21 cellular contexts compared by ENCODE assay signal in the genomic region with DNA sequence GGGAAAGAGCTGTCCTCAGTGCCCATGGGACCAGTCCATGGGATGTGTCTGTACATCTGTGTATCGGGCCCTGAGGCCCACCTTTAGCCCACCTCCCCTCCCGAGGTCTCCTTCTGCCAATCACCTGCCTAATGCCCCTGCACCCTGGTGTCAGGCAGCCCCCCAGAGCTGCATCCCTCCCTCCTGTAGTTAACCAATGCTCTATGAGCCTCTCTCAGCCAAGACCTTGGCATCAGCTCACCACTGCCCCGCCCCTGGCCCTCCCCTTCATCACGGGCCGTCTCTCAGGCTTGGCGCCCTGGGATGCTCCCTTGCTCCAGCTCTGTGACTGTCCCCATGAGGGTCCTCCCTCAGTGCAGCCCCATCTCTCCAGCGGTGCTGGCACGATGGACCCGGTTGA. TPM values are rescaled to one million over a fixed set of nuclear protein-coding genes. Genes with fewer than 3 reads are reported as not detected.
DNase-seq lines count a peak whose midpoint lies in the region; ATAC-seq and TF ChIP-seq lines count a peak whose summit lies in the region.
"Had no signal": no experiment of that assay in that cellular context is flagged by ENCODE, and none has a peak within 500 bp of the region (broad histone marks: within the 10 kb centered on the region; RNA-seq: fewer than 3 reads in every experiment).

No MANE protein-coding gene starts in this region.

- peaks cover 66% of the 10 kb centered on the region for H3K4me1 Mint-ChIP-seq in brain
- H3K4me1 Mint-ChIP-seq in CD4-positive, alpha-beta T cell (ENCODE audit: low read depth): peaks cover 18% of the 10 kb centered on the region

- H2BK120ac ChIP-seq in mesendoderm (ENCODE audit: low read depth, low read length): no peak overlapping the region

- DNase-seq in mesendoderm: no peak
- peak in 31 of 49 donors; percentile 11 to 75 (median 48) for DNase-seq in substantia nigra (lab: John Stamatoyannopoulos, UW)
- no peak for DNase-seq in stimulated activated CD4-positive, alpha-beta T cell treated with anti-CD3 and anti-CD28 coated beads, Interleukin-2, amount 100 ng/mL, for 24 hours
- DNase-seq in CD4-positive, alpha-beta T cell: no peak
- no peak for DNase-seq in activated effector memory CD4-positive, alpha-beta T cell treated with anti-CD3 and anti-CD28 coated beads, Interleukin-2, amount 50 U/mL, for 16 hours
- DNase-seq: activated CD4-positive, alpha-beta T cell treated with anti-CD3 and anti-CD28 coated beads, Interleukin-2, amount 10 ng/mL, durations not matched to agents 24 days and 14 days; activated CD8-positive, alpha-beta memory T cell treated with anti-CD3 and anti-CD28 coated beads, Interleukin-2, amount 50 U/mL, for 4 hours; activated effector memory CD4-positive, alpha-beta T cell treated with Interleukin-2 at 50 U/mL for 16 hours; effector CD8-positive, alpha-beta T cell; NCI-H1092; NCI-H2107; NCI-H524; RPMI8226; testis had no signal

- H2BK5ac ChIP-seq in mesendoderm (ENCODE audit: low read length): peak overlapping the region; percentile 17

- H2AK5ac ChIP-seq in mesendoderm (ENCODE audit: low read length): no peak overlapping the region

- no peak overlapping the region for H3K9ac ChIP-seq in HUES6 (ENCODE audit: low read length)
- peak overlapping the region; percentile 15 for H3K9ac ChIP-seq in mesendoderm (ENCODE audit: low read length)

- no peak overlapping the region for H3K4ac ChIP-seq in mesendoderm (ENCODE audit: low read depth, low read length)

- intact Hi-C loops in CD4-positive, alpha-beta T cell (cut with DNase I, micrococcal nuclease): no loop called here

- CTCF ChIA-PET in CD4-positive, alpha-beta T cell (lab: Charles Lee): no interaction called here

- H3K4me3 ChIP-seq in HUES6 (ENCODE audit: low read depth, low read length) (no peak overlapping the region), mesendoderm (ENCODE audit: low read length) (no peak overlapping the region)
- H3K4me3 ChIP-seq: esophagus muscularis mucosa, psoas muscle, testis had no signal

- no peaks in the 10 kb centered on the region for H3K9me3 Mint-ChIP-seq in brain
- no peaks in the 10 kb centered on the region for H3K9me3 Mint-ChIP-seq in CD4-positive, alpha-beta T cell
- H3K9me3 Mint-ChIP-seq: activated CD4-positive, alpha-beta T cell treated with anti-CD3 and anti-CD28 coated beads, Interleukin-2, amount 10 ng/mL, durations not matched to agents 24 days and 14 days; central memory CD8-positive, alpha-beta T cell; memory B cell had no signal

- H3K36me3 ChIP-seq in HUES6 (ENCODE audit: control insufficient read depth, insufficient read depth, low read length) (no peaks in the 10 kb centered on the region), mesendoderm (ENCODE audit: control insufficient read depth, insufficient read depth, low read length) (no peaks in the 10 kb centered on the region)
- H3K36me3 ChIP-seq: esophagus muscularis mucosa had no signal

- H3K4me2 ChIP-seq in mesendoderm (ENCODE audit: low read length): no peak overlapping the region

- H4K8ac ChIP-seq in mesendoderm (ENCODE audit: low read depth, low read length): no peak overlapping the region

- peak overlapping the region; percentile 14 for H3K18ac ChIP-seq in mesendoderm (ENCODE audit: low read length)

- no peak overlapping the region for H4K5ac ChIP-seq in mesendoderm (ENCODE audit: low read length)

- H3K79me1 ChIP-seq in mesendoderm (ENCODE audit: low read length): no peaks in the 10 kb centered on the region

- H3K27ac Mint-ChIP-seq in brain: peak overlapping the region; percentile 69 to 92 (median 90)
- no peak overlapping the region for H3K27ac Mint-ChIP-seq in CD4-positive, alpha-beta T cell
- H3K27ac Mint-ChIP-seq: activated CD4-positive, alpha-beta T cell treated with anti-CD3 and anti-CD28 coated beads, Interleukin-2, amount 10 ng/mL, durations not matched to agents 24 days and 14 days; memory B cell had no signal

- H3K27ac ChIP-seq in HUES6 (ENCODE audit: low read depth, low read length) (peak overlapping the region; percentile 25; the same call in 1 of the 2 replicates), mesendoderm (ENCODE audit: low read depth, low read length) (peak overlapping the region; percentile 75), substantia nigra (ENCODE audit: low read depth, low read length, poor library complexity, severe bottlenecking) (peak overlapping the region; percentile 97)
- no peak overlapping the region for H3K27ac ChIP-seq in CD4-positive, alpha-beta T cell (ENCODE audit: low read depth, low read length)
- H3K27ac ChIP-seq: psoas muscle had no signal

- TF ChIP-seq CTCF in brain (conservative IDR thresholded peaks at IDR 0.05): no peak
- no peak for TF ChIP-seq CTCF in CD4-positive, alpha-beta T cell (IDR thresholded peaks at IDR 0.05)

- no peak for ATAC-seq in CD4-positive, alpha-beta T cell (ENCODE audit: poor library complexity)

- peak overlapping the region in 4 of 5 experiments; percentile 7 to 54 (median 42) for H3K4me3 Mint-ChIP-seq in brain
- H3K4me3 Mint-ChIP-seq in CD4-positive, alpha-beta T cell: no peak overlapping the region
- H3K4me3 Mint-ChIP-seq: activated CD4-positive, alpha-beta T cell treated with anti-CD3 and anti-CD28 coated beads, Interleukin-2, amount 10 ng/mL, durations not matched to agents 24 days and 14 days; central memory CD8-positive, alpha-beta T cell; memory B cell had no signal

- no peaks in the 10 kb centered on the region for H3K79me2 ChIP-seq in mesendoderm (ENCODE audit: control insufficient read depth, insufficient read depth, low read length)

- H3K27me3 Mint-ChIP-seq in brain: no peaks in the 10 kb centered on the region
- H3K27me3 Mint-ChIP-seq in CD4-positive, alpha-beta T cell: no peaks in the 10 kb centered on the region
- H3K27me3 Mint-ChIP-seq: activated CD4-positive, alpha-beta T cell treated with anti-CD3 and anti-CD28 coated beads, Interleukin-2, amount 10 ng/mL, durations not matched to agents 24 days and 14 days; central memory CD8-positive, alpha-beta T cell; memory B cell had no signal

- H3K9me3 ChIP-seq in HUES6 (ENCODE audit: control insufficient read depth, insufficient read depth, low read depth, low read length): no peaks in the 10 kb centered on the region
- H3K9me3 ChIP-seq in CD4-positive, alpha-beta T cell (ENCODE audit: control insufficient read depth, low read length): no peaks in the 10 kb centered on the region
- H3K9me3 ChIP-seq: esophagus muscularis mucosa, psoas muscle, testis had no signal

- no CpG with 5 or more reads among the region's 9 CpGs for WGBS in mesendoderm (ENCODE audit: extremely low coverage, insufficient coverage, low lambda C conversion rate)

- H2BK15ac ChIP-seq in mesendoderm (replicated peaks; ENCODE audit: low read depth): no peak overlapping the region

- no peaks in the 10 kb centered on the region for H3K27me3 ChIP-seq in HUES6 (ENCODE audit: control insufficient read depth, insufficient read depth, low read length)
- H3K27me3 ChIP-seq in mesendoderm (ENCODE audit: insufficient read depth, low read length, poor library complexity): no peaks in the 10 kb centered on the region
- no peaks in the 10 kb centered on the region for H3K27me3 ChIP-seq in CD4-positive, alpha-beta T cell (ENCODE audit: control insufficient read depth, insufficient read depth, low read length)
- H3K27me3 ChIP-seq: esophagus muscularis mucosa, testis had no signal

- no peak overlapping the region for H3K23ac ChIP-seq in mesendoderm (ENCODE audit: low read length)

- H3K4me1 ChIP-seq in HUES6 (ENCODE audit: control insufficient read depth, insufficient read depth, low read length) (peaks cover 56% of the 10 kb centered on the region), mesendoderm (ENCODE audit: control insufficient read depth, low read depth, low read length) (peaks cover 35% of the 10 kb centered on the region)
- H3K4me1 ChIP-seq: psoas muscle had no signal

- peak overlapping the region; percentile 75 for H3K56ac ChIP-seq in mesendoderm (ENCODE audit: low read length)

- no peaks in the 10 kb centered on the region for H3K36me3 Mint-ChIP-seq in brain
- H3K36me3 Mint-ChIP-seq in CD4-positive, alpha-beta T cell (ENCODE audit: low read depth): no peaks in the 10 kb centered on the region

- POLR2A ChIA-PET in CD4-positive, alpha-beta T cell (lab: Charles Lee): no interaction called here

RNA-seq across cellular contexts. Expression of a gene that starts 18.5 kb away (rescaled TPM):
- polyA plus RNA-seq in brain (ENCODE audit: insufficient read depth, low read depth, low replicate concordance): 19.3 TPM
- polyA plus RNA-seq in mesendoderm (2013, experiment 1 of 2): 2.4 TPM
- 2.4 TPM for polyA plus RNA-seq in mesendoderm (2013, experiment 2 of 2)
- under 1 TPM in 1 of 2 experiments, not detected in 1; 0.17 TPM for total RNA-seq in CD4-positive, alpha-beta T cell
- total RNA-seq: LHCN-M2 had no signal

RNA-seq across cellular contexts. Expression of a gene that starts 26.8 kb away (rescaled TPM):
- 22.5 TPM for polyA plus RNA-seq in brain (ENCODE audit: insufficient read depth, low read depth, low replicate concordance)
- 28.6 TPM for polyA plus RNA-seq in mesendoderm (2013, experiment 1 of 2)
- 28.4 TPM for polyA plus RNA-seq in mesendoderm (2013, experiment 2 of 2)
- total RNA-seq in CD4-positive, alpha-beta T cell: 10 to 100 TPM; 19.8 to 20.4 TPM

RNA-seq across cellular contexts. Expression of a gene that starts 45.0 kb away (rescaled TPM):
- 435 TPM for polyA plus RNA-seq in brain (ENCODE audit: insufficient read depth, low read depth, low replicate concordance)
- polyA plus RNA-seq in mesendoderm (2013, experiment 1 of 2): 631 TPM
- 629 TPM for polyA plus RNA-seq in mesendoderm (2013, experiment 2 of 2)
- 100 to 1,000 TPM; 358 to 365 TPM for total RNA-seq in CD4-positive, alpha-beta T cell

RNA-seq across cellular contexts. Expression of a gene that starts 57.2 kb away (rescaled TPM):
- 116 TPM for polyA plus RNA-seq in brain (ENCODE audit: insufficient read depth, low read depth, low replicate concordance)
- polyA plus RNA-seq in mesendoderm (2013, experiment 1 of 2): 84.4 TPM
- polyA plus RNA-seq in mesendoderm (2013, experiment 2 of 2): 84.3 TPM
- 10 to 100 TPM; 65.8 to 69.7 TPM for total RNA-seq in CD4-positive, alpha-beta T cell

Comparison
In these comparisons a context has a peak if more than half of its experiments do, and no peak if none do; other contexts are left out.
1. DNase-seq: peak in substantia nigra (31 of 49); none in mesendoderm (single experiment), stimulated activated CD4-positive, alpha-beta T cell treated with anti-CD3 and anti-CD28 coated beads, Interleukin-2, amount 100 ng/mL, for 24 hours (0 of 2), CD4-positive, alpha-beta T cell (0 of 10) and activated effector memory CD4-positive, alpha-beta T cell treated with anti-CD3 and anti-CD28 coated beads, Interleukin-2, amount 50 U/mL, for 16 hours (single experiment).